ENCODE assay signal across 25 cellular contexts in the genomic region with DNA sequence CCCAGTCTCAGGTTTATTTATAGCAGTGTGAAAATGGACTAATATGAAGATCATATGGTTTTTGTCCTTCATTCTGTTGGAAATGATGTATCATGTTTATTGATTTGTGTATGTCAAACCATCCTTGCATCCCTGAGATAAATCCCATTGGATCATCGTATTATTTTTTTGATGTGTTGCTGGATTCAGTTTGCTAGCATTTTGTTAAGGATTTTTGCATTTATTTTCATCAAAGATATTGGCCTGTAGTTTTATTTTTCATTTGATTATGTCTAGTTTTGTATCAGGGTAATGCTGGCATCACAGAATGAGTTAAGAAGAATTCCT. TPM values are rescaled to one million over a fixed set of nuclear protein-coding genes. Genes with fewer than 3 reads are reported as not detected.
DNase-seq lines count a peak whose midpoint lies in the region; ATAC-seq, FAIRE-seq and TF ChIP-seq lines count a peak whose summit lies in the region.
"Had no signal": no experiment of that assay in that cellular context is flagged by ENCODE, and none has a peak within 500 bp of the region (broad histone marks: within the 10 kb centered on the region; RNA-seq: fewer than 3 reads in every experiment).

No MANE protein-coding gene starts in this region.

- H3K79me2 ChIP-seq in K562 (ENCODE audit: control insufficient read depth, insufficient read depth, low read length), result no peaks in the 10 kb centered on the region
- no peaks in the 10 kb centered on the region for H3K79me2 ChIP-seq in MM.1S (ENCODE audit: low read length)

- no peak overlapping the region for H3K27ac ChIP-seq in K562 (ENCODE audit: extremely low read depth, low read depth, low read length)
- H3K27ac ChIP-seq in MM.1S (ENCODE audit: low read length), result no peak overlapping the region
- H3K27ac ChIP-seq: 22Rv1; A549; BLaER1 treated with 17β-estradiol and CSF1 and Interleukin-3, amounts not matched to agents 10 nM and 100 nM; C4-2B had no signal

- no peak for TF ChIP-seq POLR2A in K562 (conservative IDR thresholded peaks at IDR 0.05)

- H3K9ac ChIP-seq in K562 (ENCODE audit: insufficient read depth in 1 of 2, low read depth in 2 of 2, low read length in 2 of 2), result no peak overlapping the region
- no peak overlapping the region for H3K9ac ChIP-seq in MM.1S (ENCODE audit: low read length)
- H3K9ac ChIP-seq: BLaER1 treated with 17β-estradiol and CSF1 and Interleukin-3, amounts not matched to agents 10 nM and 100 nM had no signal

- no peaks in the 10 kb centered on the region for H3K4me1 ChIP-seq in K562 (replicated peaks in 1 of 2; ENCODE audit: control insufficient read depth in 2 of 2, insufficient read depth in 2 of 2, low read length in 2 of 2)
- H3K4me1 ChIP-seq in MM.1S (ENCODE audit: low read length), result no peaks in the 10 kb centered on the region
- H3K4me1 ChIP-seq: A549; BLaER1 treated with 17β-estradiol and CSF1 and Interleukin-3, amounts not matched to agents 10 nM and 100 nM; Caco-2 had no signal

- H3F3A ChIP-seq in MM.1S (ENCODE audit: insufficient read depth, low read length), result no peaks in the 10 kb centered on the region; the same call in 1 of the 2 replicates

- H3K9me3 ChIP-seq in K562 (replicated peaks; ENCODE audit: control insufficient read depth, insufficient read depth, low read depth, low read length) (peaks cover 6% of the 10 kb centered on the region; the same call in 1 of the 2 replicates), MM.1S (replicated peaks; ENCODE audit: insufficient read depth, low read length) (no peaks in the 10 kb centered on the region)

- H4K20me1 ChIP-seq in K562 (replicated peaks; ENCODE audit: control insufficient read depth, insufficient read depth, low read length), result no peaks in the 10 kb centered on the region
- no peaks in the 10 kb centered on the region for H4K20me1 ChIP-seq in MM.1S (ENCODE audit: insufficient read depth, low read length)
- H4K20me1 ChIP-seq: BLaER1 treated with 17β-estradiol and CSF1 and Interleukin-3, amounts not matched to agents 10 nM and 100 nM had no signal

- H3K4me3 ChIP-seq in K562, result no peak overlapping the region
- no peak overlapping the region for H3K4me3 ChIP-seq in MM.1S (ENCODE audit: low read length)
- H3K4me3 ChIP-seq: A549; BLaER1 treated with 17β-estradiol and CSF1 and Interleukin-3, amounts not matched to agents 10 nM and 100 nM; GM12878 had no signal

- in situ Hi-C loops in K562 (cut with MboI), result no loop called here

- DNase-seq in Calu3, result no peak
- DNase-seq in K562 (ENCODE audit: extremely low read depth in 1 of 4, low spot score in 3 of 4), result no peak
- no peak for DNase-seq in endothelial cell (ENCODE audit: low spot score)
- DNase-seq in HPDE6-E6E7 (ENCODE audit: extremely low spot score), result no peak
- DNase-seq in MM.1S, result no peak
- DNase-seq: AML-193; Caco-2; CD4-positive, alpha-beta T cell; CD8-positive, alpha-beta T cell; DMS 273 treated with DMSO at 0.1 percent for 48 hours; DMS153; DMS53; DMS79; DND-41; EL; GDM1 had no signal

- H3K27me3 Mint-ChIP-seq in Calu3 (ENCODE audit: unreplicated experiment) (no peaks in the 10 kb centered on the region), endothelial cell (ENCODE audit: unreplicated experiment) (peaks cover 1% of the 10 kb centered on the region)
- H3K27me3 Mint-ChIP-seq: B cell; CD4-positive, alpha-beta T cell had no signal

- TF ChIP-seq RAD21 in K562 (CRISPR knock-in tag; conservative IDR thresholded peaks at IDR 0.05 in 1 of 2, IDR thresholded peaks at IDR 0.05 in 1 of 2), result no peak

- intact Hi-C loops in Calu3 (cut with micrococcal nuclease; ENCODE audit: unreplicated experiment), result no loop called here
- intact Hi-C loops in K562 (cut with micrococcal nuclease), result no loop called here

- no peak for TF ChIP-seq EP300 in K562 (IDR thresholded peaks at IDR 0.05; ENCODE audit: low read length)

- POLR2A ChIA-PET in K562 (lab: Yijun Ruan, JAX), result no interaction called here

- H2AFZ ChIP-seq in K562 (ENCODE audit: low read depth, low read length) (no peak overlapping the region), MM.1S (ENCODE audit: low read length) (no peak overlapping the region)

- 68% methylated on average over 1 of the region's 1 CpG for WGBS in K562 (ENCODE audit: insufficient coverage, low coverage, missing lambda C conversion rate)

- H3K36me3 ChIP-seq in K562 (ENCODE audit: control insufficient read depth, insufficient read depth, low read length) (no peaks in the 10 kb centered on the region), MM.1S (replicated peaks; ENCODE audit: insufficient read depth, low read length) (no peaks in the 10 kb centered on the region)

- CTCF ChIA-PET in Calu3 (lab: Charles Lee) (no interaction called here), K562 (lab: Yijun Ruan, JAX; ENCODE audit: low intra/inter-chr PET ratio) (no interaction called here)

- ATAC-seq in K562, result no peak
- ATAC-seq in HG02973 (IDR thresholded peaks at IDR 0.05; ENCODE audit: unreplicated experiment), result no peak
- ATAC-seq: A549; CD8-positive, alpha-beta T cell; GM12878 had no signal

- no TSS peak for BruUV-seq in Calu3 (replicated peaks; lab: Mats Ljungman, UMichigan)
- BruUV-seq in K562 (replicated peaks; lab: Mats Ljungman, UMichigan), result no TSS peak

- H3K9me3 Mint-ChIP-seq in Calu3 (ENCODE audit: low read depth, unreplicated experiment) (peaks cover 15% of the 10 kb centered on the region), endothelial cell (ENCODE audit: unreplicated experiment) (peaks cover 24% of the 10 kb centered on the region)

- H3K27ac Mint-ChIP-seq in Calu3 (ENCODE audit: unreplicated experiment) (peak overlapping the region; percentile 40), endothelial cell (ENCODE audit: unreplicated experiment) (no peak overlapping the region)
- H3K27ac Mint-ChIP-seq: B cell; CD4-positive, alpha-beta T cell; CD8-positive, alpha-beta T cell had no signal

- no peaks in the 10 kb centered on the region for H3K4me1 Mint-ChIP-seq in Calu3 (ENCODE audit: low read depth, unreplicated experiment)
- no peaks in the 10 kb centered on the region for H3K4me1 Mint-ChIP-seq in endothelial cell (ENCODE audit: unreplicated experiment)
- H3K4me1 Mint-ChIP-seq: B cell had no signal

- H3K27me3 ChIP-seq in K562 (ENCODE audit: control insufficient read depth in 2 of 2, insufficient read depth in 2 of 2, low read length in 2 of 2) (no peaks in the 10 kb centered on the region), MM.1S (replicated peaks; ENCODE audit: insufficient read depth, low read length) (no peaks in the 10 kb centered on the region)
- H3K27me3 ChIP-seq: BLaER1 treated with 17β-estradiol and CSF1 and Interleukin-3, amounts not matched to agents 10 nM and 100 nM had no signal

- H3K4me2 ChIP-seq in K562 (ENCODE audit: insufficient read depth, low read length), result no peak overlapping the region
- H3K4me2 ChIP-seq in MM.1S (ENCODE audit: low read depth, low read length), result no peak overlapping the region
- H3K4me2 ChIP-seq: A549; BLaER1 treated with 17β-estradiol and CSF1 and Interleukin-3, amounts not matched to agents 10 nM and 100 nM had no signal

- no peaks in the 10 kb centered on the region for H3K9me1 ChIP-seq in K562 (ENCODE audit: control insufficient read depth, insufficient read depth, low read length)

- H3K4me3 Mint-ChIP-seq in Calu3 (ENCODE audit: low read depth, unreplicated experiment) (no peak overlapping the region), endothelial cell (ENCODE audit: unreplicated experiment) (peak overlapping the region; percentile 79)
- H3K4me3 Mint-ChIP-seq: B cell; CD4-positive, alpha-beta T cell; CD8-positive, alpha-beta T cell had no signal

- TF ChIP-seq CTCF in Calu3 (IDR thresholded peaks at IDR 0.05; ENCODE audit: unreplicated experiment) (no peak), K562 (IDR thresholded peaks at IDR 0.05 in 2 of 3, conservative IDR thresholded peaks at IDR 0.05 in 1 of 3; ENCODE audit: insufficient read depth in 2 of 3, low read depth in 1 of 3, low read length in 3 of 3) (no peak), endothelial cell (IDR thresholded peaks at IDR 0.05; ENCODE audit: unreplicated experiment) (no peak), MM.1S (IDR thresholded peaks at IDR 0.05; ENCODE audit: low read length) (no peak)

- FAIRE-seq in K562 (lab: Jason Lieb, UNC), result no peak
- FAIRE-seq: A549, GM12878, GM12892, GM18507 had no signal

- H3K36me3 Mint-ChIP-seq in Calu3 (ENCODE audit: insufficient read depth, unreplicated experiment) (peaks cover 33% of the 10 kb centered on the region), endothelial cell (ENCODE audit: low read depth, unreplicated experiment) (peaks cover 36% of the 10 kb centered on the region)

- no peaks in the 10 kb centered on the region for H3K9me2 ChIP-seq in MM.1S (replicated peaks; ENCODE audit: insufficient read depth, low read length)

RNA-seq across cellular contexts. Expression of a gene that starts 34.3 kb away (rescaled TPM):
- total RNA-seq in Calu3 (2022), result 29.2 and 30.4 TPM in 2 replicates
- total RNA-seq in K562 (2011; cell fraction: chromatin; rRNA removed; ENCODE audit: low replicate concordance), result 1.00 and 1.9 TPM in 2 replicates
- total RNA-seq in K562 (2011; cell fraction: nucleolus; rRNA removed), result 0.53 and 0.67 TPM in 2 replicates
- total RNA-seq in K562 (2011; cell fraction: nucleoplasm; rRNA removed), result 0.95 and 1.8 TPM in 2 replicates
- 6.4 and 7.9 TPM in 2 replicates for total RNA-seq in K562 (2014; rRNA removed)
- total RNA-seq in K562 (2014; rRNA removed; fragmentation: Illumina TruSeq; extraction: Trizol), result 5.1 and 6.6 TPM in 2 replicates
- total RNA-seq in K562 (2015; rRNA removed; fragmentation: Illumina TruSeq; extraction: Trizol), result 6.3 and 7.9 TPM in 2 replicates
- 3.1 and 3.7 TPM in 2 replicates for total RNA-seq in K562 (2021)
- 1.2 and 2.5 TPM in 2 replicates for polyA plus RNA-seq in K562 (2011; rRNA removed)
- 0.42 and 0.96 TPM in 2 replicates for polyA plus RNA-seq in K562 (2011; cell fraction: cytosol; rRNA removed)
- polyA plus RNA-seq in K562 (2011; cell fraction: nucleus; rRNA removed), result 0.41 and 0.49 TPM in 2 replicates
- 2.3 and 4.6 TPM in 2 replicates for polyA plus RNA-seq in K562 (2012)
- 4.8 and 6.7 TPM in 2 replicates for polyA plus RNA-seq in K562 (2014; fragmentation: Illumina TruSeq; extraction: Trizol)
- polyA plus RNA-seq in K562 (2014; fragmentation: Nextera tagmentation; extraction: Ambion mirVana), result 1 to 10 TPM; 6.0 to 6.8 TPM
- polyA plus RNA-seq in K562 (2014; rRNA removed), result 4.2 and 6.4 TPM in 2 replicates
- 1.3 TPM in 2 replicates for polyA minus RNA-seq in K562 (2011; rRNA and poly(A)+ RNA removed)
- 1.3 TPM in 1 of 2 replicates, not detected in the other for polyA minus RNA-seq in K562 (2011; cell fraction: cytosol; rRNA and poly(A)+ RNA removed)
- 0.11 and 0.13 TPM in 2 replicates for polyA minus RNA-seq in K562 (2011; cell fraction: nucleus; rRNA and poly(A)+ RNA removed)
- total RNA-seq in endothelial cell (ENCODE audit: unreplicated experiment), result 5.5 TPM

RNA-seq across cellular contexts. Expression of a gene that starts 48.8 kb away (rescaled TPM):
- total RNA-seq in Calu3 (2022) (88.8 and 99.1 TPM in 2 replicates), K562 (2014; rRNA removed) (16.0 and 16.1 TPM in 2 replicates), K562 (2014; rRNA removed; fragmentation: Illumina TruSeq; extraction: Trizol) (31.5 and 34.9 TPM in 2 replicates), K562 (2015; rRNA removed; fragmentation: Illumina TruSeq; extraction: Trizol) (27.8 and 31.0 TPM in 2 replicates), K562 (2021) (17.7 and 18.3 TPM in 2 replicates), endothelial cell (ENCODE audit: unreplicated experiment) (12.3 TPM)
- total RNA-seq in K562 (2011; cell fraction: chromatin; rRNA removed; ENCODE audit: low replicate concordance), result 15.5 and 69.5 TPM in 2 replicates
- 7.7 and 11.1 TPM in 2 replicates for total RNA-seq in K562 (2011; cell fraction: nucleolus; rRNA removed)
- 25.5 and 31.6 TPM in 2 replicates for total RNA-seq in K562 (2011; cell fraction: nucleoplasm; rRNA removed)
- polyA plus RNA-seq in K562 (2011; rRNA removed) (19.3 and 23.4 TPM in 2 replicates), K562 (2014; fragmentation: Illumina TruSeq; extraction: Trizol) (20.9 and 24.2 TPM in 2 replicates), K562 (2014; fragmentation: Nextera tagmentation; extraction: Ambion mirVana) (10 to 100 TPM; 19.5 to 29.3 TPM), K562 (2014; rRNA removed) (16.8 and 17.5 TPM in 2 replicates)
- polyA plus RNA-seq in K562 (2011; cell fraction: cytosol; rRNA removed), result 1.5 and 4.0 TPM in 2 replicates
- 11.0 and 21.3 TPM in 2 replicates for polyA plus RNA-seq in K562 (2011; cell fraction: nucleus; rRNA removed)
- 22.4 and 27.6 TPM in 2 replicates for polyA plus RNA-seq in K562 (2012)
- polyA minus RNA-seq in K562 (2011; rRNA and poly(A)+ RNA removed), result 38.5 and 53.7 TPM in 2 replicates
- polyA minus RNA-seq in K562 (2011; cell fraction: cytosol; rRNA and poly(A)+ RNA removed), result 9.1 and 10.6 TPM in 2 replicates
- 23.8 and 48.2 TPM in 2 replicates for polyA minus RNA-seq in K562 (2011; cell fraction: nucleus; rRNA and poly(A)+ RNA removed)
